12 cellular contexts compared by ENCODE assay signal in genomic region chr4:185742766-185743165, GRCh38.
DNase-seq lines count a peak whose midpoint lies in the region; ATAC-seq, FAIRE-seq and TF ChIP-seq lines count a peak whose summit lies in the region.
"Had no signal": no experiment of that assay in that cellular context is flagged by ENCODE, and none has a peak within 500 bp of the region (broad histone marks: within the 10 kb centered on the region; RNA-seq: fewer than 3 reads in every experiment).

No MANE protein-coding gene starts in this region.

- H3K9me3 ChIP-seq in BLaER1 = no peaks in the 10 kb centered on the region

- H3K27me3 ChIP-seq in BLaER1 = no peaks in the 10 kb centered on the region

- in situ Hi-C loops in G401 (cut with HindIII; ENCODE audit: low sequenced_read_pairs) = no loop called here

- ATAC-seq in GM19463 (IDR thresholded peaks at IDR 0.05; ENCODE audit: unreplicated experiment) (peak; percentile 72), HG03575 (IDR thresholded peaks at IDR 0.05; ENCODE audit: extremely low read depth, insufficient number of reproducible peaks, low FRiP score, unreplicated experiment) (peak; percentile 43), GM18519 (IDR thresholded peaks at IDR 0.05; ENCODE audit: low FRiP score, unreplicated experiment) (no peak)
- ATAC-seq: stimulated activated naive B cell treated with anti-CD40 and anti-IgM and Interleukin-4, amounts not matched to agents 10 μg/mL and 1 μg/mL and 100 μg/mL, for 72 hours had no signal

- no peak overlapping the region for H3K9ac ChIP-seq in BLaER1

- no peak for TF ChIP-seq CTCF in choroid plexus epithelial cell (conservative IDR thresholded peaks at IDR 0.05; ENCODE audit: low read depth, low read length)

- no peaks in the 10 kb centered on the region for H3K36me3 ChIP-seq in BLaER1

- H3K27ac ChIP-seq in BLaER1 = no peak overlapping the region
- H3K27ac ChIP-seq: skin epidermis, VCaP had no signal

- peak; percentile 57 for DNase-seq in choroid plexus epithelial cell (ENCODE audit: low read depth)
- DNase-seq in HTR-8/SVneo (ENCODE audit: insufficient read length, low spot score) = no peak
- no peak for DNase-seq in SK-N-DZ (ENCODE audit: low spot score)
- DNase-seq in G401 (ENCODE audit: low spot score) = no peak
- DNase-seq: activated naive CD4-positive, alpha-beta T cell treated with anti-CD3 and anti-CD28 coated beads, Interleukin-2, amount 10 ng/mL, durations not matched to agents 7 days and 5 days; stimulated activated naive B cell treated with anti-CD40 and anti-IgM and Interleukin-4, amounts not matched to agents 10 μg/mL and 1 μg/mL and 100 μg/mL, for 72 hours had no signal

- H3K4me1 ChIP-seq in BLaER1 = peaks cover 22% of the 10 kb centered on the region

- peak overlapping the region; percentile 43 for H3K4me2 ChIP-seq in BLaER1

- no peak for FAIRE-seq in HTR-8/SVneo (lab: Jason Lieb, UNC)

- no peak overlapping the region for H3K4me3 ChIP-seq in BLaER1
- H3K4me3 ChIP-seq in choroid plexus epithelial cell (ENCODE audit: low read depth, low read length) = no peak overlapping the region
- H3K4me3 ChIP-seq: skin epidermis had no signal

- H4K20me1 ChIP-seq in BLaER1 = no peaks in the 10 kb centered on the region
